In the genomic region with DNA sequence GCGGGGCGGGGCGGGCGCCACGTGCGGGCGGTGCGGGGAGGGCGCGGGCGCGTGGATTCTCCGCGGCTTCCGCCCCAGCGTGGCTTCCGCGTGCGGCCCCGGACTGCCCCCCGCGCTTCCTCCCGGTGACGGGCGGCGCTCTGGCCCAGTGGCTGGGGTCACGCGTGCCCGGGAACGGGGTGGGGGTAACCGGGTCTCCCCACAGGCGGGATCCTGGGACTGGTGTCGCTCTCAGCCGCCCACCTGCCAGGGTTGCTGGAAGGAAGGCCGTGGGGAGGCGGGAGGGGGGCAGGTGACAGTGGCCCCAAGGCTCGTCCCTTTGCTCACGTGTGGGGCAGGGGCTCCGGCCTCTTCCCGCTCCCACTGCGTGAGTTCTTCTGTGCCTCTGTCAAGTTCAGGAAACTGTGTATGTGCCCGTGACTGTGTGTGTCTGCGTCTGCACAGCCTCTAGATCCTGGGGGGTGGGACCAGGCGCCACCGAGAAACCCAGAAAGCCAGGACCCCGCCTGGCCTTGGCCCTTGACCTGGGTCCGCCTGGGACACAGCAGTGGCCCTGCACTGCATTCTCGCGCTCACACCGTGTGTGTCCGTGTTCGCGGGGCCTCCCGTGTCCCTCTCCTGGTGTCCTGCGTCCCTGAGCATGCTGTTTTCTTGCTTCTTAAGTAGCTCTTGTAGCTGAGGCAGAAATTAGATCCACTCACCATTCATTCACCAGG, we compare ENCODE assay signal across 8 cellular contexts. TPM values are rescaled to one million over a fixed set of nuclear protein-coding genes. Genes with fewer than 3 reads are reported as not detected.
DNase-seq lines count a peak whose midpoint lies in the region; ATAC-seq, FAIRE-seq and TF ChIP-seq lines count a peak whose summit lies in the region.

No MANE protein-coding gene starts in this region.

- H3K4me1 ChIP-seq in ectodermal cell (ENCODE audit: control insufficient read depth, insufficient read depth, low read length), result peaks cover 19% of the 10 kb centered on the region

- H3K36me3 ChIP-seq in WERI-Rb-1 (peaks cover 5% of the 10 kb centered on the region; the same call in 1 of the 2 replicates), ectodermal cell (ENCODE audit: control insufficient read depth, insufficient read depth, low read length) (no peaks in the 10 kb centered on the region)

- H3K4me3 Mint-ChIP-seq in mesothelial cell of epicardium, result peak overlapping the region; percentile 80
- peak overlapping the region; percentile 89 for H3K4me3 Mint-ChIP-seq in type B pancreatic cell

- H3K27ac Mint-ChIP-seq in mesothelial cell of epicardium (peak overlapping the region; percentile 95), type B pancreatic cell (peak overlapping the region; percentile 97)

- peak; percentile 11 for ATAC-seq in HG03025 (IDR thresholded peaks at IDR 0.05; ENCODE audit: low FRiP score, unreplicated experiment)

- FAIRE-seq in GM12892 (lab: Jason Lieb, UNC), result no peak

- peak overlapping the region; percentile 13 for H3K4me3 ChIP-seq in WERI-Rb-1 (ENCODE audit: low read depth, low read length)
- H3K4me3 ChIP-seq in ectodermal cell (ENCODE audit: insufficient read depth, low read depth, low read length), result peak overlapping the region; percentile 31

- WGBS in ectodermal cell, 2 experiments, result 27 to 30% methylated on average over 55 of the region's 55 CpGs

- H3K27me3 ChIP-seq in WERI-Rb-1 (ENCODE audit: insufficient read depth, low read depth, severe bottlenecking) (no peaks in the 10 kb centered on the region), ectodermal cell (ENCODE audit: control insufficient read depth, insufficient read depth, low read length, poor library complexity, severe bottlenecking) (peaks cover 38% of the 10 kb centered on the region)

- no peak for TF ChIP-seq POLR2A in GM12892 (IDR thresholded peaks at IDR 0.05; ENCODE audit: low read depth, low read length)

- H3K27ac ChIP-seq in WERI-Rb-1 (no peak overlapping the region), ectodermal cell (ENCODE audit: insufficient read depth, low read depth, low read length, poor library complexity, severe bottlenecking) (no peak overlapping the region)

- H3K9me3 Mint-ChIP-seq in mesothelial cell of epicardium, result no peaks in the 10 kb centered on the region
- H3K9me3 Mint-ChIP-seq in type B pancreatic cell, result no peaks in the 10 kb centered on the region

- H3K4me1 Mint-ChIP-seq in mesothelial cell of epicardium (peaks cover 43% of the 10 kb centered on the region), type B pancreatic cell (ENCODE audit: unreplicated experiment) (peaks cover 20% of the 10 kb centered on the region)

- H3K27me3 Mint-ChIP-seq in mesothelial cell of epicardium (ENCODE audit: low read depth), result peaks cover 7% of the 10 kb centered on the region
- H3K27me3 Mint-ChIP-seq in type B pancreatic cell, result peaks cover 32% of the 10 kb centered on the region

- DNase-seq in ELR (ENCODE audit: low read depth) (peak; percentile 56), WERI-Rb-1 (no peak), mesothelial cell of epicardium (ENCODE audit: low spot score in 2 of 2, unreplicated experiment in 2 of 2) (no peak), type B pancreatic cell (ENCODE audit: extremely low spot score, unreplicated experiment) (no peak), SW 1271 (lab: John Stamatoyannopoulos, UW) (no peak), GM12892 (ENCODE audit: insufficient read length) (no peak)

- H3K36me3 Mint-ChIP-seq in mesothelial cell of epicardium (no peaks in the 10 kb centered on the region), type B pancreatic cell (no peaks in the 10 kb centered on the region)

- TF ChIP-seq CTCF in WERI-Rb-1 (IDR thresholded peaks at IDR 0.05; ENCODE audit: low read depth, low read length) (no peak), mesothelial cell of epicardium (IDR thresholded peaks at IDR 0.05; ENCODE audit: unreplicated experiment) (no peak), type B pancreatic cell (conservative IDR thresholded peaks at IDR 0.05) (no peak)

- H3K9me3 ChIP-seq in WERI-Rb-1 (ENCODE audit: severe bottlenecking) (no peaks in the 10 kb centered on the region), ectodermal cell (ENCODE audit: control insufficient read depth, low read length) (no peaks in the 10 kb centered on the region)

RNA-seq across cellular contexts. Expression of a gene that starts 0.9 kb away (rescaled TPM):
- polyA plus RNA-seq in ectodermal cell (2013, experiment 1 of 4), result 5.7 TPM
- polyA plus RNA-seq in ectodermal cell (2013, experiment 2 of 4), result 5.8 TPM
- 3.5 TPM for polyA plus RNA-seq in ectodermal cell (2013, experiment 3 of 4)
- 3.3 TPM for polyA plus RNA-seq in ectodermal cell (2013, experiment 4 of 4)
- total RNA-seq in mesothelial cell of epicardium (46.0 to 47.7 TPM (median 46.5 TPM) in 3 replicates), type B pancreatic cell (ENCODE audit: low replicate concordance) (8.2 and 19.9 TPM in 2 replicates)
- 2.2 TPM for polyA plus RNA-seq in GM12892 (2012; ENCODE audit: missing spikeins)

RNA-seq across cellular contexts. Expression of a gene that starts 24.6 kb away (rescaled TPM):
- 0.37 TPM for polyA plus RNA-seq in ectodermal cell (2013, experiment 1 of 4)
- 0.07 TPM for polyA plus RNA-seq in ectodermal cell (2013, experiment 2 of 4)
- 0.11 TPM for polyA plus RNA-seq in ectodermal cell (2013, experiment 3 of 4)
- polyA plus RNA-seq in ectodermal cell (2013, experiment 4 of 4), result 0.24 TPM
- total RNA-seq in mesothelial cell of epicardium, result 4.3 to 5.0 TPM (median 5.0 TPM) in 3 replicates
- total RNA-seq in type B pancreatic cell (ENCODE audit: low replicate concordance), result 6.6 and 7.6 TPM in 2 replicates
- polyA plus RNA-seq in GM12892 (2012; ENCODE audit: missing spikeins), result 0.13 TPM

RNA-seq across cellular contexts. Expression of a gene that starts 27.2 kb away (rescaled TPM):
- 67.7 TPM for polyA plus RNA-seq in ectodermal cell (2013, experiment 1 of 4)
- 78.2 TPM for polyA plus RNA-seq in ectodermal cell (2013, experiment 2 of 4)
- 55.1 TPM for polyA plus RNA-seq in ectodermal cell (2013, experiment 3 of 4)
- 61.7 TPM for polyA plus RNA-seq in ectodermal cell (2013, experiment 4 of 4)
- 141 to 163 TPM (median 149 TPM) in 3 replicates for total RNA-seq in mesothelial cell of epicardium
- 112 and 134 TPM in 2 replicates for total RNA-seq in type B pancreatic cell (ENCODE audit: low replicate concordance)
- 16.6 TPM for polyA plus RNA-seq in GM12892 (2012; ENCODE audit: missing spikeins)

RNA-seq across cellular contexts. Expression of a gene that starts 38.4 kb away (rescaled TPM):
- polyA plus RNA-seq in ectodermal cell (2013, experiment 1 of 4), result 41.9 TPM
- polyA plus RNA-seq in ectodermal cell (2013, experiment 2 of 4), result 38.2 TPM
- polyA plus RNA-seq in ectodermal cell (2013, experiment 3 of 4), result 41.7 TPM
- polyA plus RNA-seq in ectodermal cell (2013, experiment 4 of 4), result 43.8 TPM
- total RNA-seq in mesothelial cell of epicardium (27.0 to 32.5 TPM (median 31.0 TPM) in 3 replicates), type B pancreatic cell (ENCODE audit: low replicate concordance) (27.0 and 35.2 TPM in 2 replicates)
- polyA plus RNA-seq in GM12892 (2012; ENCODE audit: missing spikeins), result 51.5 TPM
